In genomic region chr19:18336121-18336520, GRCh38 we compare ENCODE assay signal across 2 cellular contexts.
TF ChIP-seq lines count a peak whose summit lies in the region.

No MANE protein-coding gene starts in this region.

TF ChIP-seq in GM23338, 12 proteins besides CTCF, POLR2A, EP300 and RAD21:
- TF ChIP-seq CREB1 (CRISPR knock-in tag; IDR thresholded peaks at IDR 0.05; ENCODE audit: low read depth) (no peak), ZNF331 (CRISPR knock-in tag; IDR thresholded peaks at IDR 0.05; ENCODE audit: low read depth) (no peak), EZH2 (IDR thresholded peaks at IDR 0.05; ENCODE audit: low read depth, unreplicated experiment) (no peak), POLR2AphosphoS5 (IDR thresholded peaks at IDR 0.05; ENCODE audit: low read depth) (no peak), JUNB (IDR thresholded peaks at IDR 0.05; ENCODE audit: unreplicated experiment) (no peak), STAT1 (IDR thresholded peaks at IDR 0.05; ENCODE audit: unreplicated experiment) (no peak), EZH2phosphoT487 (IDR thresholded peaks at IDR 0.05; ENCODE audit: unreplicated experiment) (no peak), NANOG (IDR thresholded peaks at IDR 0.05; ENCODE audit: borderline replicate concordance) (no peak), ZNF114 (CRISPR knock-in tag; IDR thresholded peaks at IDR 0.05) (no peak)
- TF ChIP-seq, protein P1, sequence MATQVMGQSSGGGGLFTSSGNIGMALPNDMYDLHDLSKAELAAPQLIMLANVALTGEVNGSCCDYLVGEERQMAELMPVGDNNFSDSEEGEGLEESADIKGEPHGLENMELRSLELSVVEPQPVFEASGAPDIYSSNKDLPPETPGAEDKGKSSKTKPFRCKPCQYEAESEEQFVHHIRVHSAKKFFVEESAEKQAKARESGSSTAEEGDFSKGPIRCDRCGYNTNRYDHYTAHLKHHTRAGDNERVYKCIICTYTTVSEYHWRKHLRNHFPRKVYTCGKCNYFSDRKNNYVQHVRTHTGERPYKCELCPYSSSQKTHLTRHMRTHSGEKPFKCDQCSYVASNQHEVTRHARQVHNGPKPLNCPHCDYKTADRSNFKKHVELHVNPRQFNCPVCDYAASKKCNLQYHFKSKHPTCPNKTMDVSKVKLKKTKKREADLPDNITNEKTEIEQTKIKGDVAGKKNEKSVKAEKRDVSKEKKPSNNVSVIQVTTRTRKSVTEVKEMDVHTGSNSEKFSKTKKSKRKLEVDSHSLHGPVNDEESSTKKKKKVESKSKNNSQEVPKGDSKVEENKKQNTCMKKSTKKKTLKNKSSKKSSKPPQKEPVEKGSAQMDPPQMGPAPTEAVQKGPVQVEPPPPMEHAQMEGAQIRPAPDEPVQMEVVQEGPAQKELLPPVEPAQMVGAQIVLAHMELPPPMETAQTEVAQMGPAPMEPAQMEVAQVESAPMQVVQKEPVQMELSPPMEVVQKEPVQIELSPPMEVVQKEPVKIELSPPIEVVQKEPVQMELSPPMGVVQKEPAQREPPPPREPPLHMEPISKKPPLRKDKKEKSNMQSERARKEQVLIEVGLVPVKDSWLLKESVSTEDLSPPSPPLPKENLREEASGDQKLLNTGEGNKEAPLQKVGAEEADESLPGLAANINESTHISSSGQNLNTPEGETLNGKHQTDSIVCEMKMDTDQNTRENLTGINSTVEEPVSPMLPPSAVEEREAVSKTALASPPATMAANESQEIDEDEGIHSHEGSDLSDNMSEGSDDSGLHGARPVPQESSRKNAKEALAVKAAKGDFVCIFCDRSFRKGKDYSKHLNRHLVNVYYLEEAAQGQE (IDR thresholded peaks at IDR 0.05; ENCODE audit: unreplicated experiment) = no peak
- TF ChIP-seq, protein P2, sequence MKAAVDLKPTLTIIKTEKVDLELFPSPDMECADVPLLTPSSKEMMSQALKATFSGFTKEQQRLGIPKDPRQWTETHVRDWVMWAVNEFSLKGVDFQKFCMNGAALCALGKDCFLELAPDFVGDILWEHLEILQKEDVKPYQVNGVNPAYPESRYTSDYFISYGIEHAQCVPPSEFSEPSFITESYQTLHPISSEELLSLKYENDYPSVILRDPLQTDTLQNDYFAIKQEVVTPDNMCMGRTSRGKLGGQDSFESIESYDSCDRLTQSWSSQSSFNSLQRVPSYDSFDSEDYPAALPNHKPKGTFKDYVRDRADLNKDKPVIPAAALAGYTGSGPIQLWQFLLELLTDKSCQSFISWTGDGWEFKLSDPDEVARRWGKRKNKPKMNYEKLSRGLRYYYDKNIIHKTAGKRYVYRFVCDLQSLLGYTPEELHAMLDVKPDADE (IDR thresholded peaks at IDR 0.05) = no peak
- TF ChIP-seq, protein P3, sequence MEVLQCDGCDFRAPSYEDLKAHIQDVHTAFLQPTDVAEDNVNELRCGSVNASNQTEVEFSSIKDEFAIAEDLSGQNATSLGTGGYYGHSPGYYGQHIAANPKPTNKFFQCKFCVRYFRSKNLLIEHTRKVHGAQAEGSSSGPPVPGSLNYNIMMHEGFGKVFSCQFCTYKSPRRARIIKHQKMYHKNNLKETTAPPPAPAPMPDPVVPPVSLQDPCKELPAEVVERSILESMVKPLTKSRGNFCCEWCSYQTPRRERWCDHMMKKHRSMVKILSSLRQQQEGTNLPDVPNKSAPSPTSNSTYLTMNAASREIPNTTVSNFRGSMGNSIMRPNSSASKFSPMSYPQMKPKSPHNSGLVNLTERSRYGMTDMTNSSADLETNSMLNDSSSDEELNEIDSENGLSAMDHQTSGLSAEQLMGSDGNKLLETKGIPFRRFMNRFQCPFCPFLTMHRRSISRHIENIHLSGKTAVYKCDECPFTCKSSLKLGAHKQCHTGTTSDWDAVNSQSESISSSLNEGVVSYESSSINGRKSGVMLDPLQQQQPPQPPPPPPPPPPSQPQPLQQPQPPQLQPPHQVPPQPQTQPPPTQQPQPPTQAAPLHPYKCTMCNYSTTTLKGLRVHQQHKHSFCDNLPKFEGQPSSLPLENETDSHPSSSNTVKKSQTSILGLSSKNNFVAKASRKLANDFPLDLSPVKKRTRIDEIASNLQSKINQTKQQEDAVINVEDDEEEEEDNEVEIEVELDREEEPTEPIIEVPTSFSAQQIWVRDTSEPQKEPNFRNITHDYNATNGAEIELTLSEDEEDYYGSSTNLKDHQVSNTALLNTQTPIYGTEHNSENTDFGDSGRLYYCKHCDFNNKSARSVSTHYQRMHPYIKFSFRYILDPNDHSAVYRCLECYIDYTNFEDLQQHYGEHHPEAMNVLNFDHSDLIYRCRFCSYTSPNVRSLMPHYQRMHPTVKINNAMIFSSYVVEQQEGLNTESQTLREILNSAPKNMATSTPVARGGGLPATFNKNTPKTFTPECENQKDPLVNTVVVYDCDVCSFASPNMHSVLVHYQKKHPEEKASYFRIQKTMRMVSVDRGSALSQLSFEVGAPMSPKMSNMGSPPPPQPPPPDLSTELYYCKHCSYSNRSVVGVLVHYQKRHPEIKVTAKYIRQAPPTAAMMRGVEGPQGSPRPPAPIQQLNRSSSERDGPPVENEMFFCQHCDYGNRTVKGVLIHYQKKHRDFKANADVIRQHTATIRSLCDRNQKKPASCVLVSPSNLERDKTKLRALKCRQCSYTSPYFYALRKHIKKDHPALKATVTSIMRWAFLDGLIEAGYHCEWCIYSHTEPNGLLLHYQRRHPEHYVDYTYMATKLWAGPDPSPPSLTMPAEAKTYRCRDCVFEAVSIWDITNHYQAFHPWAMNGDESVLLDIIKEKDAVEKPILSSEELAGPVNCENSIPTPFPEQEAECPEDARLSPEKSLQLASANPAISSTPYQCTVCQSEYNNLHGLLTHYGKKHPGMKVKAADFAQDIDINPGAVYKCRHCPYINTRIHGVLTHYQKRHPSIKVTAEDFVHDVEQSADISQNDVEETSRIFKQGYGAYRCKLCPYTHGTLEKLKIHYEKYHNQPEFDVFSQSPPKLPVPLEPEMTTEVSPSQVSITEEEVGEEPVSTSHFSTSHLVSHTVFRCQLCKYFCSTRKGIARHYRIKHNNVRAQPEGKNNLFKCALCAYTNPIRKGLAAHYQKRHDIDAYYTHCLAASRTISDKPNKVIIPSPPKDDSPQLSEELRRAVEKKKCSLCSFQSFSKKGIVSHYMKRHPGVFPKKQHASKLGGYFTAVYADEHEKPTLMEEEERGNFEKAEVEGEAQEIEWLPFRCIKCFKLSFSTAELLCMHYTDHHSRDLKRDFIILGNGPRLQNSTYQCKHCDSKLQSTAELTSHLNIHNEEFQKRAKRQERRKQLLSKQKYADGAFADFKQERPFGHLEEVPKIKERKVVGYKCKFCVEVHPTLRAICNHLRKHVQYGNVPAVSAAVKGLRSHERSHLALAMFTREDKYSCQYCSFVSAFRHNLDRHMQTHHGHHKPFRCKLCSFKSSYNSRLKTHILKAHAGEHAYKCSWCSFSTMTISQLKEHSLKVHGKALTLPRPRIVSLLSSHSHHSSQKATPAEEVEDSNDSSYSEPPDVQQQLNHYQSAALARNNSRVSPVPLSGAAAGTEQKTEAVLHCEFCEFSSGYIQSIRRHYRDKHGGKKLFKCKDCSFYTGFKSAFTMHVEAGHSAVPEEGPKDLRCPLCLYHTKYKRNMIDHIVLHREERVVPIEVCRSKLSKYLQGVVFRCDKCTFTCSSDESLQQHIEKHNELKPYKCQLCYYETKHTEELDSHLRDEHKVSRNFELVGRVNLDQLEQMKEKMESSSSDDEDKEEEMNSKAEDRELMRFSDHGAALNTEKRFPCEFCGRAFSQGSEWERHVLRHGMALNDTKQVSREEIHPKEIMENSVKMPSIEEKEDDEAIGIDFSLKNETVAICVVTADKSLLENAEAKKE (CRISPR knock-in tag; IDR thresholded peaks at IDR 0.05) = no peak

TF ChIP-seq in K562, 482 proteins besides CTCF, POLR2A, EP300 and RAD21:
- TF ChIP-seq ETV5 (CRISPR knock-in tag; IDR thresholded peaks at IDR 0.05; ENCODE audit: low read depth) (no peak), IRF2 (CRISPR knock-in tag; IDR thresholded peaks at IDR 0.05) (no peak), CHCHD3 (CRISPR knock-in tag; IDR thresholded peaks at IDR 0.05) (no peak), NR1H2 (CRISPR knock-in tag; IDR thresholded peaks at IDR 0.05) (no peak)
- TF ChIP-seq, protein P4, sequence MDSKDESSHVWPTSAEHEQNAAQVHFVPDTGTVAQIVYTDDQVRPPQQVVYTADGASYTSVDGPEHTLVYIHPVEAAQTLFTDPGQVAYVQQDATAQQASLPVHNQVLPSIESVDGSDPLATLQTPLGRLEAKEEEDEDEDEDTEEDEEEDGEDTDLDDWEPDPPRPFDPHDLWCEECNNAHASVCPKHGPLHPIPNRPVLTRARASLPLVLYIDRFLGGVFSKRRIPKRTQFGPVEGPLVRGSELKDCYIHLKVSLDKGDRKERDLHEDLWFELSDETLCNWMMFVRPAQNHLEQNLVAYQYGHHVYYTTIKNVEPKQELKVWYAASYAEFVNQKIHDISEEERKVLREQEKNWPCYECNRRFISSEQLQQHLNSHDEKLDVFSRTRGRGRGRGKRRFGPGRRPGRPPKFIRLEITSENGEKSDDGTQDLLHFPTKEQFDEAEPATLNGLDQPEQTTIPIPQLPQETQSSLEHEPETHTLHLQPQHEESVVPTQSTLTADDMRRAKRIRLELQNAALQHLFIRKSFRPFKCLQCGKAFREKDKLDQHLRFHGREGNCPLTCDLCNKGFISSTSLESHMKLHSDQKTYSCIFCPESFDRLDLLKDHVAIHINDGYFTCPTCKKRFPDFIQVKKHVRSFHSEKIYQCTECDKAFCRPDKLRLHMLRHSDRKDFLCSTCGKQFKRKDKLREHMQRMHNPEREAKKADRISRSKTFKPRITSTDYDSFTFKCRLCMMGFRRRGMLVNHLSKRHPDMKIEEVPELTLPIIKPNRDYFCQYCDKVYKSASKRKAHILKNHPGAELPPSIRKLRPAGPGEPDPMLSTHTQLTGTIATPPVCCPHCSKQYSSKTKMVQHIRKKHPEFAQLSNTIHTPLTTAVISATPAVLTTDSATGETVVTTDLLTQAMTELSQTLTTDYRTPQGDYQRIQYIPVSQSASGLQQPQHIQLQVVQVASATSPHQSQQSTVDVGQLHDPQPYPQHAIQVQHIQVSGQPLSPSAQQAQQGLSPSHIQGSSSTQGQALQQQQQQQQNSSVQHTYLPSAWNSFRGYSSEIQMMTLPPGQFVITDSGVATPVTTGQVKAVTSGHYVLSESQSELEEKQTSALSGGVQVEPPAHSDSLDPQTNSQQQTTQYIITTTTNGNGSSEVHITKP (IDR thresholded peaks at IDR 0.05; ENCODE audit: partially characterized antibody) = peak; percentile 9
- TF ChIP-seq, protein P5, sequence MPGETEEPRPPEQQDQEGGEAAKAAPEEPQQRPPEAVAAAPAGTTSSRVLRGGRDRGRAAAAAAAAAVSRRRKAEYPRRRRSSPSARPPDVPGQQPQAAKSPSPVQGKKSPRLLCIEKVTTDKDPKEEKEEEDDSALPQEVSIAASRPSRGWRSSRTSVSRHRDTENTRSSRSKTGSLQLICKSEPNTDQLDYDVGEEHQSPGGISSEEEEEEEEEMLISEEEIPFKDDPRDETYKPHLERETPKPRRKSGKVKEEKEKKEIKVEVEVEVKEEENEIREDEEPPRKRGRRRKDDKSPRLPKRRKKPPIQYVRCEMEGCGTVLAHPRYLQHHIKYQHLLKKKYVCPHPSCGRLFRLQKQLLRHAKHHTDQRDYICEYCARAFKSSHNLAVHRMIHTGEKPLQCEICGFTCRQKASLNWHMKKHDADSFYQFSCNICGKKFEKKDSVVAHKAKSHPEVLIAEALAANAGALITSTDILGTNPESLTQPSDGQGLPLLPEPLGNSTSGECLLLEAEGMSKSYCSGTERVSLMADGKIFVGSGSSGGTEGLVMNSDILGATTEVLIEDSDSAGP (CRISPR knock-in tag; IDR thresholded peaks at IDR 0.05) = no peak
- TF ChIP-seq, protein P6, sequence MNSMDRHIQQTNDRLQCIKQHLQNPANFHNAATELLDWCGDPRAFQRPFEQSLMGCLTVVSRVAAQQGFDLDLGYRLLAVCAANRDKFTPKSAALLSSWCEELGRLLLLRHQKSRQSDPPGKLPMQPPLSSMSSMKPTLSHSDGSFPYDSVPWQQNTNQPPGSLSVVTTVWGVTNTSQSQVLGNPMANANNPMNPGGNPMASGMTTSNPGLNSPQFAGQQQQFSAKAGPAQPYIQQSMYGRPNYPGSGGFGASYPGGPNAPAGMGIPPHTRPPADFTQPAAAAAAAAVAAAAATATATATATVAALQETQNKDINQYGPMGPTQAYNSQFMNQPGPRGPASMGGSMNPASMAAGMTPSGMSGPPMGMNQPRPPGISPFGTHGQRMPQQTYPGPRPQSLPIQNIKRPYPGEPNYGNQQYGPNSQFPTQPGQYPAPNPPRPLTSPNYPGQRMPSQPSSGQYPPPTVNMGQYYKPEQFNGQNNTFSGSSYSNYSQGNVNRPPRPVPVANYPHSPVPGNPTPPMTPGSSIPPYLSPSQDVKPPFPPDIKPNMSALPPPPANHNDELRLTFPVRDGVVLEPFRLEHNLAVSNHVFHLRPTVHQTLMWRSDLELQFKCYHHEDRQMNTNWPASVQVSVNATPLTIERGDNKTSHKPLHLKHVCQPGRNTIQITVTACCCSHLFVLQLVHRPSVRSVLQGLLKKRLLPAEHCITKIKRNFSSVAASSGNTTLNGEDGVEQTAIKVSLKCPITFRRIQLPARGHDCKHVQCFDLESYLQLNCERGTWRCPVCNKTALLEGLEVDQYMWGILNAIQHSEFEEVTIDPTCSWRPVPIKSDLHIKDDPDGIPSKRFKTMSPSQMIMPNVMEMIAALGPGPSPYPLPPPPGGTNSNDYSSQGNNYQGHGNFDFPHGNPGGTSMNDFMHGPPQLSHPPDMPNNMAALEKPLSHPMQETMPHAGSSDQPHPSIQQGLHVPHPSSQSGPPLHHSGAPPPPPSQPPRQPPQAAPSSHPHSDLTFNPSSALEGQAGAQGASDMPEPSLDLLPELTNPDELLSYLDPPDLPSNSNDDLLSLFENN (IDR thresholded peaks at IDR 0.05; ENCODE audit: low read depth in 2 of 2, low read length in 2 of 2) = no peak
TF ChIP-seq in K562: peak in this region for 1.
